28 cellular contexts compared by ENCODE assay signal in genomic region chr7:4825081-4825480, GRCh38. TPM values are rescaled to one million over a fixed set of nuclear protein-coding genes. Genes with fewer than 3 reads are reported as not detected.
"Had no signal": no experiment of that assay in that cellular context is flagged by ENCODE, and none has a peak within 500 bp of the region (broad histone marks: within the 10 kb centered on the region; RNA-seq: fewer than 3 reads in every experiment).

No MANE protein-coding gene starts in this region.

- H3K4me1 ChIP-seq: SJCRH30 had no signal

- H3K4me1 Mint-ChIP-seq: activated CD4-positive, alpha-beta T cell treated with anti-CD3 and anti-CD28 coated beads, Interleukin-2, amount 10 ng/mL, durations not matched to agents 7 days and 5 days; activated T-helper 17 cell treated with anti-CD3 and anti-CD28 coated beads, Interleukin-2, amount 50 U/mL, for 72 hours; IgD-negative memory B cell had no signal

- ATAC-seq: activated T-cell treated with anti-CD3 and anti-CD28 coated beads, Interleukin-2, amount 50 U/mL, for 4 hours; activated T-helper 17 cell treated with anti-CD3 and anti-CD28 coated beads, Interleukin-2, amount 50 U/mL, for 72 hours; Panc1; Right ventricle myocardium inferior had no signal

- H3K9me3 Mint-ChIP-seq: activated CD4-positive, alpha-beta memory T cell treated with anti-CD3 and anti-CD28 coated beads for 36 hours; activated CD4-positive, alpha-beta T cell treated with anti-CD3 and anti-CD28 coated beads, Interleukin-2, amount 10 ng/mL, durations not matched to agents 7 days and 5 days; activated naive CD4-positive, alpha-beta T cell treated with anti-CD3 and anti-CD28 coated beads for 36 hours; activated T-cell treated with anti-CD3 and anti-CD28 coated beads, Interleukin-2, amount 50 U/mL, for 4 hours; activated T-helper 17 cell treated with anti-CD3 and anti-CD28 coated beads, Interleukin-2, amount 50 U/mL, for 72 hours had no signal

- DNase-seq: activated CD4-positive, alpha-beta memory T cell treated with anti-CD3 and anti-CD28 coated beads for 36 hours; activated CD4-positive, alpha-beta T cell treated with anti-CD3 and anti-CD28 coated beads, Interleukin-2, amount 10 ng/mL, durations not matched to agents 7 days and 5 days; activated CD4-positive, CD25-positive, alpha-beta regulatory T cell; activated CD8-positive, alpha-beta memory T cell treated with anti-CD3 and anti-CD28 coated beads for 24 hours; activated gamma-delta T cell; activated naive CD4-positive, alpha-beta T cell treated with anti-CD3 and anti-CD28 coated beads for 36 hours; activated T-cell treated with anti-CD3 and anti-CD28 coated beads, Interleukin-2, amount 50 U/mL, for 4 hours; brain microvascular endothelial cell; KG1; NCI-H1092; NCI-H1417; NCI-H1694; NCI-H2029 treated with DMSO at 0.1 percent for 48 hours; NCI-H345; NCI-H510A treated with DMSO at 0.1 percent for 48 hours; NCI-H69; NK-92 treated with Interleukin-12 subunit alpha and Interleukin-12 subunit beta, amount 100 ng/mL, for 24 hours; OCI-M1; SJCRH30; T-helper 2 cell had no signal

- H3K36me3 ChIP-seq: brain microvascular endothelial cell, cardiac muscle cell, SJCRH30 had no signal

- H3K9me3 ChIP-seq: SJCRH30 had no signal

- H3K27me3 Mint-ChIP-seq: activated CD4-positive, alpha-beta T cell treated with anti-CD3 and anti-CD28 coated beads, Interleukin-2, amount 10 ng/mL, durations not matched to agents 7 days and 5 days had no signal

- H3K36me3 Mint-ChIP-seq: activated CD4-positive, alpha-beta memory T cell treated with anti-CD3 and anti-CD28 coated beads for 36 hours; activated naive CD8-positive, alpha-beta T cell; IgD-negative memory B cell had no signal

- H3K27me3 ChIP-seq: brain microvascular endothelial cell, cardiac muscle cell had no signal

- H3K27ac Mint-ChIP-seq: activated CD4-positive, alpha-beta memory T cell treated with anti-CD3 and anti-CD28 coated beads for 36 hours; activated CD4-positive, alpha-beta T cell treated with anti-CD3 and anti-CD28 coated beads, Interleukin-2, amount 10 ng/mL, durations not matched to agents 7 days and 5 days; activated naive CD4-positive, alpha-beta T cell treated with anti-CD3 and anti-CD28 coated beads for 36 hours; activated naive CD8-positive, alpha-beta T cell; activated T-helper 17 cell treated with anti-CD3 and anti-CD28 coated beads, Interleukin-2, amount 50 U/mL, for 72 hours had no signal

- H3K4me3 Mint-ChIP-seq: activated CD4-positive, alpha-beta memory T cell treated with anti-CD3 and anti-CD28 coated beads for 36 hours; activated CD4-positive, alpha-beta T cell treated with anti-CD3 and anti-CD28 coated beads, Interleukin-2, amount 10 ng/mL, durations not matched to agents 7 days and 5 days; activated naive CD4-positive, alpha-beta T cell treated with anti-CD3 and anti-CD28 coated beads for 36 hours; activated naive CD8-positive, alpha-beta T cell; activated T-cell treated with anti-CD3 and anti-CD28 coated beads, Interleukin-2, amount 50 U/mL, for 4 hours; activated T-helper 17 cell treated with anti-CD3 and anti-CD28 coated beads, Interleukin-2, amount 50 U/mL, for 72 hours; IgD-negative memory B cell had no signal

- H3K4me3 ChIP-seq: cardiac muscle cell, SJCRH30 had no signal

- H3K27ac ChIP-seq: brain microvascular endothelial cell, cardiac muscle cell, SJCRH30, VCaP had no signal

RNA-seq across cellular contexts. Expression of gene PAPOLB, which starts 36.7 kb away (rescaled TPM):
- total RNA-seq: activated CD4-positive, alpha-beta memory T cell treated with anti-CD3 and anti-CD28 coated beads for 36 hours; activated naive CD4-positive, alpha-beta T cell treated with anti-CD3 and anti-CD28 coated beads for 36 hours; activated T-helper 17 cell treated with anti-CD3 and anti-CD28 coated beads, Interleukin-2, amount 50 U/mL, for 72 hours; M059J; SJCRH30 had no signal

RNA-seq across cellular contexts. Expression of gene RADIL, which starts 58.4 kb away (rescaled TPM):
- total RNA-seq: M059J had no signal
